ENCODE assay signal across 12 cellular contexts in genomic region chr14:22370084-22370847, GRCh38.
DNase-seq lines count a peak whose midpoint lies in the region; ATAC-seq and TF ChIP-seq lines count a peak whose summit lies in the region.
"Had no signal": no experiment of that assay in that cellular context is flagged by ENCODE, and none has a peak within 500 bp of the region (broad histone marks: within the 10 kb centered on the region; RNA-seq: fewer than 3 reads in every experiment).

No MANE protein-coding gene starts in this region.

- no peak for TF ChIP-seq POLR2A in heart left ventricle (IDR thresholded peaks at IDR 0.05)

- WGBS in GM23248 (ENCODE audit: low coverage in 1 of 2, low lambda C conversion rate in 2 of 2, missing lambda C conversion rate in 2 of 2), 2 experiments: 48 to 53% methylated on average over 2 of the region's 2 CpGs
- 64 to 77% (median 72%) methylated on average over 2 of the region's 2 CpGs for WGBS in heart left ventricle, 4 donors

- no peak overlapping the region for H3K27ac ChIP-seq in GM23248
- peak overlapping the region in 7 of 12 donors; percentile 18 to 65 (median 42) for H3K27ac ChIP-seq in heart left ventricle
- H3K27ac ChIP-seq: parathyroid adenoma had no signal

- H3K9ac ChIP-seq in GM23248: no peak overlapping the region
- H3K9ac ChIP-seq: parathyroid adenoma had no signal

- DNase-seq in GM23248 (peak; percentile 83), astrocyte of the spinal cord (ENCODE audit: low read depth, low spot score) (peak; percentile 48), heart left ventricle (peak in 4 of 5 donors; percentile 46 to 72 (median 57)), retinal pigment epithelial cell (ENCODE audit: low read depth) (peak; percentile 83), SW 1271 (lab: John Stamatoyannopoulos, UW) (no peak), HAP-1 (ENCODE audit: low spot score in 2 of 2) (no peak)
- DNase-seq in activated naive CD4-positive, alpha-beta T cell treated with anti-CD3 and anti-CD28 coated beads, Interleukin-2, amount 10 ng/mL, durations not matched to agents 7 days and 5 days: no peak
- DNase-seq: activated T-cell treated with anti-CD3 and anti-CD28 coated beads, Interleukin-2, amount 50 U/mL, for 1 hour; NCI-H2171 had no signal

- no peaks in the 10 kb centered on the region for H3F3A ChIP-seq in GM23248 (ENCODE audit: insufficient read depth)

- no peaks in the 10 kb centered on the region for H3K9me3 Mint-ChIP-seq in activated naive CD4-positive, alpha-beta T cell treated with anti-CD3 and anti-CD28 coated beads, Interleukin-2, amount 10 ng/mL, durations not matched to agents 7 days and 5 days

- H3K4me2 ChIP-seq in GM23248 (ENCODE audit: unreplicated experiment): no peak overlapping the region

- H3K9me2 ChIP-seq in GM23248 (ENCODE audit: insufficient read depth): no peaks in the 10 kb centered on the region

- in situ Hi-C loops in GM23248 (cut with MboI): loop anchor here (10.0 kb wide), 1 partner anchor 45 kb away; no protein-coding TSS in a partner anchor
- in situ Hi-C loops in astrocyte of the spinal cord (cut with HindIII; ENCODE audit: low sequenced_read_pairs): no loop called here
- in situ Hi-C loops in HAP-1 (cut with MboI; ENCODE audit: low sequenced_read_pairs): no loop called here

- H3K4me3 Mint-ChIP-seq in activated naive CD4-positive, alpha-beta T cell treated with anti-CD3 and anti-CD28 coated beads, Interleukin-2, amount 10 ng/mL, durations not matched to agents 7 days and 5 days: no peak overlapping the region
- H3K4me3 Mint-ChIP-seq: brain had no signal

- ATAC-seq in heart left ventricle (peak; percentile 91 to 95 (median 94)), HG03439 (IDR thresholded peaks at IDR 0.05; ENCODE audit: unreplicated experiment) (no peak)

- no peaks in the 10 kb centered on the region for H3K4me1 Mint-ChIP-seq in activated naive CD4-positive, alpha-beta T cell treated with anti-CD3 and anti-CD28 coated beads, Interleukin-2, amount 10 ng/mL, durations not matched to agents 7 days and 5 days
- H3K4me1 Mint-ChIP-seq: brain had no signal

- H3K36me3 ChIP-seq in GM23248 (ENCODE audit: low read depth): no peaks in the 10 kb centered on the region
- H3K36me3 ChIP-seq in heart left ventricle: no peaks in the 10 kb centered on the region
- no peaks in the 10 kb centered on the region for H3K36me3 ChIP-seq in HAP-1 (replicated peaks)

- TF ChIP-seq CTCF in astrocyte of the spinal cord (IDR thresholded peaks at IDR 0.05; ENCODE audit: low read depth, low read length): no peak
- TF ChIP-seq CTCF in heart left ventricle (IDR thresholded peaks at IDR 0.05): no peak
- TF ChIP-seq CTCF in retinal pigment epithelial cell (conservative IDR thresholded peaks at IDR 0.05; ENCODE audit: low read depth, low read length): no peak

- H4K20me1 ChIP-seq in GM23248 (ENCODE audit: insufficient read depth): no peaks in the 10 kb centered on the region

- intact Hi-C loops in heart left ventricle (cut with DNase I): loop anchor here in 3 of 10 donors (10.0 kb wide), 1 partner anchor 145 kb away; no protein-coding TSS in a partner anchor

- CTCF ChIA-PET in activated naive CD4-positive, alpha-beta T cell treated with anti-CD3 and anti-CD28 coated beads, Interleukin-2, amount 10 ng/mL, durations not matched to agents 7 days and 5 days (lab: Charles Lee): no interaction called here

- H2AFZ ChIP-seq in GM23248: no peak overlapping the region
- H2AFZ ChIP-seq: parathyroid adenoma had no signal

- no peaks in the 10 kb centered on the region for H3K79me2 ChIP-seq in GM23248 (ENCODE audit: insufficient read depth)
- H3K79me2 ChIP-seq: parathyroid adenoma had no signal

- no peaks in the 10 kb centered on the region for H3K27me3 Mint-ChIP-seq in activated naive CD4-positive, alpha-beta T cell treated with anti-CD3 and anti-CD28 coated beads, Interleukin-2, amount 10 ng/mL, durations not matched to agents 7 days and 5 days

- H3K4me3 ChIP-seq in GM23248 (no peak overlapping the region), astrocyte of the spinal cord (ENCODE audit: low read depth, low read length) (no peak overlapping the region), heart left ventricle (no peak overlapping the region), retinal pigment epithelial cell (ENCODE audit: low read length) (no peak overlapping the region), HAP-1 (no peak overlapping the region)

- H3K4me1 ChIP-seq in GM23248 (ENCODE audit: insufficient read depth) (peaks cover 10% of the 10 kb centered on the region), heart left ventricle (peaks cover 0 to 16% (median 0%) of the 10 kb centered on the region in 12 donors), HAP-1 (no peaks in the 10 kb centered on the region)
- H3K4me1 ChIP-seq: parathyroid adenoma had no signal

- H3K27me3 ChIP-seq in GM23248 (replicated peaks; ENCODE audit: insufficient read depth) (peaks cover 10% of the 10 kb centered on the region; the same call in 1 of the 2 replicates), heart left ventricle (no peaks in the 10 kb centered on the region), HAP-1 (ENCODE audit: low read depth) (no peaks in the 10 kb centered on the region)

- H3K27ac Mint-ChIP-seq in activated naive CD4-positive, alpha-beta T cell treated with anti-CD3 and anti-CD28 coated beads, Interleukin-2, amount 10 ng/mL, durations not matched to agents 7 days and 5 days: no peak overlapping the region

- no peaks in the 10 kb centered on the region for H3K9me3 ChIP-seq in GM23248 (ENCODE audit: low read depth)
- peaks cover 0 to 4% (median 0%) of the 10 kb centered on the region in 12 donors for H3K9me3 ChIP-seq in heart left ventricle
- H3K9me3 ChIP-seq in HAP-1: no peaks in the 10 kb centered on the region

- H3K36me3 Mint-ChIP-seq in activated naive CD4-positive, alpha-beta T cell treated with anti-CD3 and anti-CD28 coated beads, Interleukin-2, amount 10 ng/mL, durations not matched to agents 7 days and 5 days: no peaks in the 10 kb centered on the region
- H3K36me3 Mint-ChIP-seq: brain had no signal

Comparison
In these comparisons a context has a peak if more than half of its experiments do, and no peak if none do; other contexts are left out.
1. DNase-seq: peak in GM23248 (single experiment), astrocyte of the spinal cord (single experiment), heart left ventricle (4 of 5) and retinal pigment epithelial cell (single experiment); none in activated naive CD4-positive, alpha-beta T cell treated with anti-CD3 and anti-CD28 coated beads, Interleukin-2, amount 10 ng/mL, durations not matched to agents 7 days and 5 days (single experiment), SW 1271 (0 of 2) and HAP-1 (0 of 2).